ENCODE assay signal across 1 cellular context in the genomic region with DNA sequence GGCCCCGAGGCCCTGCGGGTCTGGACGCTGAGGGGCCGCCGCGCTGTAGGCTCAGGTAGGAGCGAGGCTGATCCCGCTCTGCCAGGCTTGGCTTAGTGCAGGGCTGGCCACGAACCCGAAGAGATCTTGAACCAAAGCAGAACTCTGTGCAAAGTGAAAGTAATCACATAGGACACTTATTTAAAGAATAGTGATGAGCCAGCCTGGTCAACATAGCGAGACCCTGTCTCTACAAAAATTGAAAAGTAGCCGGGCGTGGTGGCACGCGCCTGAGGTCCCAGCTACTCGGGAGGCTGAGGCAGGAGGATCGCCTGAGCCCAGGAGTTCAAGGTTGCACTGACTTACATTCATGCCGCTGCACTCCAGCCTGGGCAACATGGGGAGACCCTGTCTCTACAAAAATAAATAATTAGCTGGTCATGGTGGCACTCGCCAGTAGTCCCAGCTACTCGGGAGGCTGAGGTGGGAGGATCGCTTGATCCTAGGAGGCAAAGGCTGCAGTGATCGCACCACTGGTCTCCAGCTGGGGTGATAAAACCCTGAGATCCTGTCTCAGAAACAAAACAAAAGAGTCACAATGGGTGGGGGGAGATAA.
TF ChIP-seq lines count a peak whose summit lies in the region.

No MANE protein-coding gene starts in this region.

TF ChIP-seq in HepG2, 621 proteins besides CTCF, POLR2A, EP300 and RAD21 (continued from another document):
- TF ChIP-seq ZNF501 (CRISPR knock-in tag; IDR thresholded peaks at IDR 0.05) (0 out of 2 replicates have a peak, but pooled peaks have one; percentile 78), NRL (CRISPR knock-in tag; IDR thresholded peaks at IDR 0.05; ENCODE audit: borderline replicate concordance) (0 out of 2 replicates have a peak, but pooled peaks have one; percentile 15), FOSL1 (CRISPR knock-in tag; IDR thresholded peaks at IDR 0.05; ENCODE audit: borderline replicate concordance) (no peak), ZNF557 (CRISPR knock-in tag; IDR thresholded peaks at IDR 0.05) (peak; percentile 70; the same call in 1 of the 2 replicates), EEA1 (CRISPR knock-in tag; IDR thresholded peaks at IDR 0.05; ENCODE audit: borderline replicate concordance) (peak; percentile 5; the same call in 1 of the 2 replicates), NCOA2 (CRISPR knock-in tag; IDR thresholded peaks at IDR 0.05) (no peak), ZNF766 (CRISPR knock-in tag; IDR thresholded peaks at IDR 0.05; ENCODE audit: borderline replicate concordance) (peak; percentile 10; the same call in 1 of the 2 replicates), ZNF816 (CRISPR knock-in tag; IDR thresholded peaks at IDR 0.05; ENCODE audit: borderline replicate concordance) (peak; percentile 51; the same call in 1 of the 2 replicates), MED13 (CRISPR knock-in tag; IDR thresholded peaks at IDR 0.05) (peak; percentile 7; the same call in 1 of the 2 replicates), CREB1 (IDR thresholded peaks at IDR 0.05) (no peak), CREB1 (CRISPR knock-in tag; IDR thresholded peaks at IDR 0.05) (no peak), ASH2L (IDR thresholded peaks at IDR 0.05; ENCODE audit: insufficient read length, low read depth, low read length) (peak; percentile 46), SNAI1 (CRISPR knock-in tag; IDR thresholded peaks at IDR 0.05; ENCODE audit: borderline replicate concordance) (0 out of 2 replicates have a peak, but pooled peaks have one; percentile 35), REXO4 (CRISPR knock-in tag; IDR thresholded peaks at IDR 0.05; ENCODE audit: borderline replicate concordance) (0 out of 2 replicates have a peak, but pooled peaks have one; percentile 5), TRIM24 (CRISPR knock-in tag; IDR thresholded peaks at IDR 0.05) (no peak), GLI4 (CRISPR knock-in tag; IDR thresholded peaks at IDR 0.05; ENCODE audit: borderline replicate concordance) (no peak), ZNF788 (CRISPR knock-in tag; IDR thresholded peaks at IDR 0.05; ENCODE audit: borderline replicate concordance) (no peak), MTF1 (CRISPR knock-in tag; IDR thresholded peaks at IDR 0.05) (0 out of 2 replicates have a peak, but pooled peaks have one; percentile 19), ZNF292 (CRISPR knock-in tag; IDR thresholded peaks at IDR 0.05; ENCODE audit: borderline replicate concordance, low read depth) (0 out of 2 replicates have a peak, but pooled peaks have one; percentile 4)
- TF ChIP-seq, protein P1, sequence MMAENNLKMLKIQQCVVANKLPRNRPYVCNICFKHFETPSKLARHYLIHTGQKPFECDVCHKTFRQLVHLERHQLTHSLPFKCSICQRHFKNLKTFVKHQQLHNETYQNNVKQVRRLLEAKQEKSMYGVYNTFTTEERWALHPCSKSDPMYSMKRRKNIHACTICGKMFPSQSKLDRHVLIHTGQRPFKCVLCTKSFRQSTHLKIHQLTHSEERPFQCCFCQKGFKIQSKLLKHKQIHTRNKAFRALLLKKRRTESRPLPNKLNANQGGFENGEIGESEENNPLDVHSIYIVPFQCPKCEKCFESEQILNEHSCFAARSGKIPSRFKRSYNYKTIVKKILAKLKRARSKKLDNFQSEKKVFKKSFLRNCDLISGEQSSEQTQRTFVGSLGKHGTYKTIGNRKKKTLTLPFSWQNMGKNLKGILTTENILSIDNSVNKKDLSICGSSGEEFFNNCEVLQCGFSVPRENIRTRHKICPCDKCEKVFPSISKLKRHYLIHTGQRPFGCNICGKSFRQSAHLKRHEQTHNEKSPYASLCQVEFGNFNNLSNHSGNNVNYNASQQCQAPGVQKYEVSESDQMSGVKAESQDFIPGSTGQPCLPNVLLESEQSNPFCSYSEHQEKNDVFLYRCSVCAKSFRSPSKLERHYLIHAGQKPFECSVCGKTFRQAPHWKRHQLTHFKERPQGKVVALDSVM (CRISPR knock-in tag; IDR thresholded peaks at IDR 0.05) = peak; percentile 90
- TF ChIP-seq, protein P2, sequence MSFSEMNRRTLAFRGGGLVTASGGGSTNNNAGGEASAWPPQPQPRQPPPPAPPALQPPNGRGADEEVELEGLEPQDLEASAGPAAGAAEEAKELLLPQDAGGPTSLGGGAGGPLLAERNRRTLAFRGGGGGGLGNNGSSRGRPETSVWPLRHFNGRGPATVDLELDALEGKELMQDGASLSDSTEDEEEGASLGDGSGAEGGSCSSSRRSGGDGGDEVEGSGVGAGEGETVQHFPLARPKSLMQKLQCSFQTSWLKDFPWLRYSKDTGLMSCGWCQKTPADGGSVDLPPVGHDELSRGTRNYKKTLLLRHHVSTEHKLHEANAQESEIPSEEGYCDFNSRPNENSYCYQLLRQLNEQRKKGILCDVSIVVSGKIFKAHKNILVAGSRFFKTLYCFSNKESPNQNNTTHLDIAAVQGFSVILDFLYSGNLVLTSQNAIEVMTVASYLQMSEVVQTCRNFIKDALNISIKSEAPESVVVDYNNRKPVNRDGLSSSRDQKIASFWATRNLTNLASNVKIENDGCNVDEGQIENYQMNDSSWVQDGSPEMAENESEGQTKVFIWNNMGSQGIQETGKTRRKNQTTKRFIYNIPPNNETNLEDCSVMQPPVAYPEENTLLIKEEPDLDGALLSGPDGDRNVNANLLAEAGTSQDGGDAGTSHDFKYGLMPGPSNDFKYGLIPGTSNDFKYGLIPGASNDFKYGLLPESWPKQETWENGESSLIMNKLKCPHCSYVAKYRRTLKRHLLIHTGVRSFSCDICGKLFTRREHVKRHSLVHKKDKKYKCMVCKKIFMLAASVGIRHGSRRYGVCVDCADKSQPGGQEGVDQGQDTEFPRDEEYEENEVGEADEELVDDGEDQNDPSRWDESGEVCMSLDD (CRISPR knock-in tag; IDR thresholded peaks at IDR 0.05; ENCODE audit: borderline replicate concordance) = no peak
